In genomic region chr20:50405915-50406609, GRCh38 we compare ENCODE assay signal across 1 cellular context.
A peak's percentile ranks its signal among the peaks of the same experiment; 100 is the strongest.
TF ChIP-seq lines count a peak whose summit lies in the region.

No MANE protein-coding gene starts in this region.

TF ChIP-seq in HepG2, 621 proteins besides CTCF, POLR2A, EP300 and RAD21 (continued from another document and continues in another):
- TF ChIP-seq HBP1 (CRISPR knock-in tag; IDR thresholded peaks at IDR 0.05; ENCODE audit: low read depth) (no peak), NFYB (CRISPR knock-in tag; IDR thresholded peaks at IDR 0.05) (0 out of 2 replicates have a peak, but pooled peaks have one; percentile 21), PHF5A (CRISPR knock-in tag; IDR thresholded peaks at IDR 0.05; ENCODE audit: low read depth, unreplicated experiment) (peak; percentile 65), ZNF543 (CRISPR knock-in tag; IDR thresholded peaks at IDR 0.05) (no peak), TFE3 (CRISPR knock-in tag; IDR thresholded peaks at IDR 0.05) (peak; percentile 92), NFRKB (IDR thresholded peaks at IDR 0.05) (no peak), BCLAF1 (IDR thresholded peaks at IDR 0.05) (no peak), MAFG (CRISPR knock-in tag; IDR thresholded peaks at IDR 0.05) (no peak), MTF1 (CRISPR knock-in tag; IDR thresholded peaks at IDR 0.05) (no peak), ZNF234 (CRISPR knock-in tag; conservative IDR thresholded peaks at IDR 0.05) (no peak), GRHL1 (CRISPR knock-in tag; conservative IDR thresholded peaks at IDR 0.05) (no peak), MXI1 (IDR thresholded peaks at IDR 0.05; ENCODE audit: borderline replicate concordance, low read depth, low read length) (no peak), E2F5 (CRISPR knock-in tag; conservative IDR thresholded peaks at IDR 0.05) (no peak), ZNF597 (CRISPR knock-in tag; IDR thresholded peaks at IDR 0.05) (no peak), SRY (CRISPR knock-in tag; IDR thresholded peaks at IDR 0.05) (no peak), AGO2 (optimal IDR thresholded peaks at IDR 0.05; ENCODE audit: low read depth, low read length) (no peak), ZNF136 (CRISPR knock-in tag; IDR thresholded peaks at IDR 0.05; ENCODE audit: low read depth) (0 out of 2 replicates have a peak, but pooled peaks have one; percentile 94), E2F1 (CRISPR knock-in tag; IDR thresholded peaks at IDR 0.05) (no peak), HNRNPLL (IDR thresholded peaks at IDR 0.05; ENCODE audit: low read depth, low read length, poor library complexity, severe bottlenecking) (no peak), ZFP36 (IDR thresholded peaks at IDR 0.05; ENCODE audit: borderline replicate concordance, low read depth, low read length, partially characterized antibody) (no peak), ZBTB14 (CRISPR knock-in tag; IDR thresholded peaks at IDR 0.05) (no peak), HNF4G (IDR thresholded peaks at IDR 0.05; ENCODE audit: borderline replicate concordance, low read depth, low read length) (peak; percentile 68; the same call in 1 of the 2 replicates), HNF4G (CRISPR knock-in tag; IDR thresholded peaks at IDR 0.05; ENCODE audit: borderline replicate concordance, low read depth) (peak; percentile 42; the same call in 1 of the 2 replicates), TBX3 (IDR thresholded peaks at IDR 0.05; ENCODE audit: borderline replicate concordance) (peak; percentile 59), ZNF326 (CRISPR knock-in tag; IDR thresholded peaks at IDR 0.05; ENCODE audit: borderline replicate concordance) (no peak), ZNF780A (CRISPR knock-in tag; IDR thresholded peaks at IDR 0.05) (no peak), ZKSCAN1 (IDR thresholded peaks at IDR 0.05; ENCODE audit: low read length) (no peak), ZNF18 (CRISPR knock-in tag; IDR thresholded peaks at IDR 0.05; ENCODE audit: insufficient replicate concordance) (no peak), ZNF292 (CRISPR knock-in tag; IDR thresholded peaks at IDR 0.05; ENCODE audit: borderline replicate concordance, low read depth) (peak; percentile 86; the same call in 1 of the 2 replicates), CENPX (CRISPR knock-in tag; IDR thresholded peaks at IDR 0.05) (no peak), FOXC1 (CRISPR knock-in tag; IDR thresholded peaks at IDR 0.05; ENCODE audit: borderline replicate concordance) (no peak), ZNF33B (CRISPR knock-in tag; IDR thresholded peaks at IDR 0.05) (no peak), YY1 (IDR thresholded peaks at IDR 0.05; ENCODE audit: insufficient read depth, insufficient replicate concordance, low read depth, low read length) (no peak), ZNF460 (CRISPR knock-in tag; IDR thresholded peaks at IDR 0.05; ENCODE audit: borderline replicate concordance) (no peak), RBM39 (IDR thresholded peaks at IDR 0.05; ENCODE audit: low read depth, low read length, poor library complexity, severe bottlenecking) (no peak), ZSCAN21 (CRISPR knock-in tag; IDR thresholded peaks at IDR 0.05; ENCODE audit: borderline replicate concordance) (peak; percentile 86), CEBPB (IDR thresholded peaks at IDR 0.05; ENCODE audit: borderline replicate concordance, low read depth, low read length) (no peak), TSC22D2 (CRISPR knock-in tag; IDR thresholded peaks at IDR 0.05; ENCODE audit: borderline replicate concordance) (peak; percentile 89), HDAC2 (CRISPR knock-in tag; IDR thresholded peaks at IDR 0.05) (peak; percentile 97), ZFP90 (CRISPR knock-in tag; IDR thresholded peaks at IDR 0.05; ENCODE audit: borderline replicate concordance) (no peak), ZNF841 (CRISPR knock-in tag; IDR thresholded peaks at IDR 0.05; ENCODE audit: borderline replicate concordance) (no peak), ZNF776 (CRISPR knock-in tag; IDR thresholded peaks at IDR 0.05) (no peak), SAFB2 (CRISPR knock-in tag; IDR thresholded peaks at IDR 0.05; ENCODE audit: borderline replicate concordance, low read depth) (peak; percentile 66; the same call in 1 of the 2 replicates), TBL1XR1 (IDR thresholded peaks at IDR 0.05; ENCODE audit: borderline replicate concordance, low read length, partially characterized antibody) (peak; percentile 58), ZFP37 (CRISPR knock-in tag; IDR thresholded peaks at IDR 0.05; ENCODE audit: borderline replicate concordance) (peak; percentile 33; the same call in 1 of the 2 replicates), STAG1 (CRISPR knock-in tag; IDR thresholded peaks at IDR 0.05) (peak; percentile 62), ZNF570 (CRISPR knock-in tag; IDR thresholded peaks at IDR 0.05; ENCODE audit: borderline replicate concordance) (no peak), PLRG1 (conservative IDR thresholded peaks at IDR 0.05) (no peak), SNAPC2 (CRISPR knock-in tag; IDR thresholded peaks at IDR 0.05) (no peak), TFDP1 (CRISPR knock-in tag; IDR thresholded peaks at IDR 0.05; ENCODE audit: borderline replicate concordance) (peak; percentile 29; the same call in 1 of the 2 replicates)
